Comparison of ENCODE assay signal across 8 cellular contexts in the genomic region with DNA sequence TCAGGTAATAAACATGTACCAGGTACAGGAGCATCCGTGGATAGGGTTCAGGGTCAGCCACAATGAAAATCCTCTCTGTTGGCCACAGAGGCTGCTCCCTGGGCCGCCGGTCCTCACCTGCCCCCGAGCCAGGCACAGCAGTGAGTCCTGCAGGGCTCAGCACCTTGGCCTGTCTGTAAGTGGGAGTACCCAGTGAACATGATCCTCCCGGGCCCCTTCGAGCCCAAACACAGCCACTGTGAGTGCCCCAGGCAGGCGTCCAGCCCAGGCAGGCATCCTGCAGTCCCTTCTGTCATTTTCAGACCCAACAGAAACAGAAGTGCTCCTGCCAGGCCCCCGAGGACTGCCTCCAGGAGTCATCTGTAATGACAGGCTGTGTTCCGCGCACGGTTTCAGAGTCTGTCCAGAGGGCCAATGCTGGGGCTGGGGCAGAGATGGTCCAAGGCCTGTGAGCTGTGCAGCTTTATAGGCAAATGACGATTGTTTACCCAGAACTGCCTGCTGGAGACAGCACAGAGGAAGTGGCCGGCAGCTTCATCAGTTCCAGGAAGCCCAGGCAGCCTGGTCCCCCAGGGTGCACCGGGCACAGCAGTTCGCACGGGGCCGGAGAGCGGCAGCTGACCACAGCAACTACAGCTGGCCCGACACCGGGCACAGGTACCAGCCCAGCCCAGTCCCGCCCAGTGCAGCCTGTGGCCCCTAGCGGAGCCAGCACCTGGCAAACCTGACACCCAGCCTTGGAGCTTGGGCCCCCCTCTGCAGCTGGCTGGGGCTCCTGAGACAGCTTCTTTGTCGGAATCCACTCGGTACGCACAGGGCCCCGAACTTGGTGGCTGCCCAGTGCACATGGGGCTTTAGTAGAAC. TPM values are rescaled to one million over a fixed set of nuclear protein-coding genes. Genes with fewer than 3 reads are reported as not detected.
DNase-seq lines count a peak whose midpoint lies in the region; ATAC-seq, FAIRE-seq and TF ChIP-seq lines count a peak whose summit lies in the region.

No MANE protein-coding gene starts in this region.

- TF ChIP-seq POLR2A in GM12878 (IDR thresholded peaks at IDR 0.05; ENCODE audit: low read depth, low read length), result peak; percentile 67

- no peaks in the 10 kb centered on the region for H3K27me3 ChIP-seq in GM12878 (replicated peaks in 1 of 2; ENCODE audit: control insufficient read depth in 2 of 2, insufficient read depth in 2 of 2, low read length in 1 of 2)

- peak overlapping the region; percentile 37 for H3K27ac ChIP-seq in GM12878 (ENCODE audit: control insufficient read depth, insufficient read depth)
- peak overlapping the region; percentile 61 for H3K27ac ChIP-seq in temporal lobe (ENCODE audit: low read depth, low read length)

- CTCF ChIA-PET in GM12878 (lab: Yijun Ruan, JAX), result interaction anchor here (0.8 to 9.8 kb wide), 5 partner anchors 13 to 87 kb away, joined by 3 to 213 read pairs (median 5); partner anchors contain the start of gene SLC7A5

- H3K36me3 ChIP-seq in GM12878 (ENCODE audit: control insufficient read depth in 2 of 2, insufficient read depth in 2 of 2, low read length in 1 of 2), result peaks cover 4 to 30% of the 10 kb centered on the region in 2 experiments; a peak in 3 of 4 replicates

- SMC1A ChIA-PET in GM12878 (lab: Charles Lee; ENCODE audit: uncharacterized antibody, unreplicated experiment), result interaction anchor here (0.7 to 1.7 kb wide), 2 partner anchors 9 to 75 kb away, joined by 3 to 4 read pairs; no protein-coding TSS in a partner anchor

- in situ Hi-C loops in GM12878 (cut with MboI), result no loop called here

- WGBS in GM12878 (ENCODE audit: insufficient coverage, insufficient replicate concordance, low lambda C conversion rate, missing lambda C conversion rate), result 29% methylated on average over 26 of the region's 26 CpGs

- H3K79me2 ChIP-seq in GM12878 (ENCODE audit: control insufficient read depth, insufficient read depth, low read length), result peaks cover 68% of the 10 kb centered on the region

- DNase-seq in CD1c-positive myeloid dendritic cell (ENCODE audit: extremely low spot score), result peak; percentile 70
- DNase-seq in M059J (ENCODE audit: low read depth), result peak; percentile 88
- no peak for DNase-seq in GM12878 (ENCODE audit: low read depth, low spot score)
- DNase-seq in left colon, result peak; percentile 79 to 88
- no peak for DNase-seq in ecto neural progenitor cell (ENCODE audit: low spot score)
- no peak for DNase-seq in NAMALWA (ENCODE audit: low spot score)

- H4K20me1 ChIP-seq in GM12878 (ENCODE audit: control insufficient read depth, insufficient read depth), result no peaks in the 10 kb centered on the region; the same call in 1 of the 2 replicates

- TF ChIP-seq CTCF in GM12878 (IDR thresholded peaks at IDR 0.05 in 2 of 3, conservative IDR thresholded peaks at IDR 0.05 in 1 of 3; ENCODE audit: control insufficient read depth in 2 of 3, extremely low read depth in 1 of 3, insufficient read depth in 1 of 3, low read depth in 3 of 3, low read length in 3 of 3), result no peak

- TF ChIP-seq EP300 in GM12878 (IDR thresholded peaks at IDR 0.05; ENCODE audit: borderline replicate concordance in 1 of 2, control insufficient read depth in 1 of 2, low read depth in 2 of 2, low read length in 2 of 2), result no peak

- peak; percentile 53 for ATAC-seq in GM12878
- ATAC-seq in left colon, result peak; percentile 82
- ATAC-seq in HG03571 (IDR thresholded peaks at IDR 0.05; ENCODE audit: unreplicated experiment), result no peak

- H3K4me1 ChIP-seq in GM12878 (ENCODE audit: control insufficient read depth, insufficient read depth, low read length), result peaks cover 41% of the 10 kb centered on the region

- peak overlapping the region; percentile 87 for H3K4me2 ChIP-seq in GM12878 (ENCODE audit: control insufficient read depth, insufficient read depth)

- peak overlapping the region; percentile 27 for H3K9ac ChIP-seq in GM12878 (ENCODE audit: control insufficient read depth, insufficient read depth, low read length)

- POLR2A ChIA-PET in GM12878 (lab: Charles Lee), result interaction anchor here (0.6 kb wide), 1 partner anchor 55 kb away, joined by 3 read pairs; no protein-coding TSS in a partner anchor

- peak overlapping the region; percentile 30; the same call in 1 of the 2 replicates for H3K4me3 ChIP-seq in GM12878

- H2AFZ ChIP-seq in GM12878 (ENCODE audit: control insufficient read depth, low read depth, low read length), result peak overlapping the region; percentile 39; the same call in 1 of the 2 replicates

- no peak for FAIRE-seq in GM12878 (lab: Jason Lieb, UNC)

- BruUV-seq in GM12878 (replicated peaks; lab: Mats Ljungman, UMichigan), result no TSS peak

- intact Hi-C loops in GM12878 (cut with micrococcal nuclease; ENCODE audit: unreplicated experiment), result no loop called here
- intact Hi-C loops in left colon (cut with DNase I, micrococcal nuclease), result no loop called here

- TF ChIP-seq RAD21 in GM12878 (IDR thresholded peaks at IDR 0.05; ENCODE audit: insufficient read depth, low read depth, low read length), result no peak

- RAD21 ChIA-PET in GM12878 (lab: Charles Lee; ENCODE audit: unreplicated experiment), result interaction anchor here (1.5 to 2.2 kb wide), 2 partner anchors 13 to 76 kb away, joined by 4 to 17 read pairs; partner anchors contain the start of gene SLC7A5

- H3K9me3 ChIP-seq in GM12878 (replicated peaks; ENCODE audit: control insufficient read depth, insufficient read depth, low read length), result no peaks in the 10 kb centered on the region

TF ChIP-seq in GM12878, 131 proteins besides CTCF, POLR2A, EP300 and RAD21:
- TF ChIP-seq IRF4 (IDR thresholded peaks at IDR 0.05; ENCODE audit: low read depth, low read length) (no peak), BHLHE40 (IDR thresholded peaks at IDR 0.05; ENCODE audit: borderline replicate concordance in 1 of 2, low read depth in 2 of 2, low read length in 1 of 2) (peak in 1 of 2 experiments; percentile 20; a peak in 1 of 4 replicates), TCF12 (IDR thresholded peaks at IDR 0.05; ENCODE audit: low read depth, low read length) (0 out of 2 replicates have a peak, but pooled peaks have one; percentile 13), ZBED1 (IDR thresholded peaks at IDR 0.05; ENCODE audit: borderline replicate concordance) (no peak), RUNX3 (IDR thresholded peaks at IDR 0.05; ENCODE audit: low read length) (0 out of 2 replicates have a peak, but pooled peaks have one; percentile 7), SPI1 (IDR thresholded peaks at IDR 0.05; ENCODE audit: borderline replicate concordance, insufficient read depth, low read depth, low read length) (peak; percentile 69; the same call in 1 of the 2 replicates), ZNF687 (IDR thresholded peaks at IDR 0.05) (peak; percentile 69; the same call in 1 of the 2 replicates)

RNA-seq across cellular contexts. Expression of gene SLC7A5, which starts 13.2 kb away (rescaled TPM):
- total RNA-seq in M059J (2014; rRNA removed; shearing (Covaris generic)), result 22.1 and 41.7 TPM in 2 replicates
- 30.6 and 32.7 TPM in 2 replicates for total RNA-seq in GM12878 (2013; cell fraction: nucleolus; rRNA removed)
- 29.8 and 33.4 TPM in 2 replicates for total RNA-seq in GM12878 (2014; rRNA removed)
- total RNA-seq in GM12878 (2014; rRNA removed; fragmentation: Illumina TruSeq; extraction: Trizol), result 11.4 and 13.0 TPM in 2 replicates
- 95.1 and 101 TPM in 2 replicates for total RNA-seq in GM12878 (2021)
- 25.8 TPM for polyA plus RNA-seq in GM12878 (2011; ENCODE audit: low read depth)
- 4.8 and 8.6 TPM in 2 replicates for polyA plus RNA-seq in GM12878 (2011; rRNA removed)
- polyA plus RNA-seq in GM12878 (2011; cell fraction: cytosol; rRNA removed), result 15.8 and 16.8 TPM in 2 replicates
- 25.1 and 32.3 TPM in 2 replicates for polyA plus RNA-seq in GM12878 (2011; cell fraction: nucleus; rRNA removed)
- polyA plus RNA-seq in GM12878 (2012), result 45.2 and 60.4 TPM in 2 replicates
- 10.1 and 38.1 TPM in 2 replicates for polyA plus RNA-seq in GM12878 (2014; fragmentation: Illumina TruSeq; extraction: Trizol)
- polyA plus RNA-seq in GM12878 (2014; fragmentation: Nextera tagmentation; extraction: Ambion mirVana), result 1 to 10 TPM; 2.3 to 4.2 TPM
- 44.5 and 51.5 TPM in 2 replicates for polyA plus RNA-seq in GM12878 (2014; rRNA removed)
- 10 to 100 TPM; 55.0 to 56.2 TPM for polyA plus RNA-seq in GM12878 (2016; fragmentation: Nextera tagmentation; extraction: Ambion mirVana)
- 10.7 and 17.2 TPM in 2 replicates for polyA minus RNA-seq in GM12878 (2011; rRNA and poly(A)+ RNA removed)
- polyA minus RNA-seq in GM12878 (2011; cell fraction: cytosol; rRNA and poly(A)+ RNA removed), result 20.3 and 21.6 TPM in 2 replicates
- polyA minus RNA-seq in GM12878 (2011; cell fraction: nucleus; rRNA and poly(A)+ RNA removed), result 10.8 and 18.6 TPM in 2 replicates
- total RNA-seq in left colon, result 10 to 100 TPM in 1 of 2 donors, 1 to 10 TPM in 1; 3.6 to 11.2 TPM
- 21.1 TPM for total RNA-seq in temporal lobe

Comparison
In these comparisons a context has a peak if more than half of its experiments do, and no peak if none do; other contexts are left out.
1. DNase-seq: peak in CD1c-positive myeloid dendritic cell (single experiment), M059J (single experiment) and left colon (2 of 2); none in GM12878 (single experiment), ecto neural progenitor cell (single experiment) and NAMALWA (single experiment).